In genomic region chr3:76097588-76097975, GRCh38 we compare ENCODE assay signal across 15 cellular contexts.
"Had no signal": no experiment of that assay in that cellular context is flagged by ENCODE, and none has a peak within 500 bp of the region (broad histone marks: within the 10 kb centered on the region; RNA-seq: fewer than 3 reads in every experiment).

No MANE protein-coding gene starts in this region.

- H3K4me1 ChIP-seq: heart left ventricle had no signal

- H3K27ac ChIP-seq: heart left ventricle had no signal

- H3K4me3 ChIP-seq: heart left ventricle, smooth muscle cell had no signal

- ATAC-seq: heart left ventricle, left lobe of liver, natural killer cell, right cardiac atrium had no signal

- H3K4me2 ChIP-seq: smooth muscle cell had no signal

- FAIRE-seq: colon, islet of Langerhans had no signal

- H3K9me3 ChIP-seq: heart left ventricle had no signal

- DNase-seq: dermis blood vessel endothelial cell; erythroblast; heart left ventricle; hippocampal formation; kidney glomerular epithelial cell; mammary epithelial cell; natural killer cell; right cardiac atrium; stimulated activated CD4-positive, alpha-beta T cell treated with anti-CD3 and anti-CD28 coated beads, Interleukin-2, amount 100 ng/mL, for 48 hours; stimulated activated naive CD4-positive, alpha-beta T cell treated with Interleukin-2 at 50 U/mL for 16 hours; trophoblast cell had no signal

- H3K36me3 ChIP-seq: heart left ventricle had no signal
